In the genomic region with DNA sequence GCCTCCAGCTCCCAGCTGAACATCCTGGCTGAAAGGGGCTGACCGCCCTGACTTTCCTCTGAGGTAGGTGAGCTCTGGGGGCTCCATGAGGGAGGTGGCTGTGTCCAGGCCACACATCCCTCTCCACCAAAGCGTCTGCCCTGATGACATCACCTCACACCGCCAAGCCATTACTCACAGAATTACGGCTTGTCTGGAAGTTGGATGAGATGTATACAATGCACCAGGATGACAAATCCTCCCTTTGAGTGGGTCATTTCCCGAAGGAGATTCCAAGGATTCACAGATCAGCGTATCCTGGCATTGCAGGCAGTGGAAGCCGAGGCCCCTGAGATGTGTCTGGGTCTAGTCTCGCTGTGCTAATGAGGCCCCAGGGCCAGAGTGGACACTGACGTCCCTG, we compare ENCODE assay signal across 1 cellular context.
A peak's percentile ranks its signal among the peaks of the same experiment; 100 is the strongest.
TF ChIP-seq lines count a peak whose summit lies in the region.

No MANE protein-coding gene starts in this region.

TF ChIP-seq in HepG2, 621 proteins besides CTCF, POLR2A, EP300 and RAD21 (continued from another document):
- TF ChIP-seq, protein P1, sequence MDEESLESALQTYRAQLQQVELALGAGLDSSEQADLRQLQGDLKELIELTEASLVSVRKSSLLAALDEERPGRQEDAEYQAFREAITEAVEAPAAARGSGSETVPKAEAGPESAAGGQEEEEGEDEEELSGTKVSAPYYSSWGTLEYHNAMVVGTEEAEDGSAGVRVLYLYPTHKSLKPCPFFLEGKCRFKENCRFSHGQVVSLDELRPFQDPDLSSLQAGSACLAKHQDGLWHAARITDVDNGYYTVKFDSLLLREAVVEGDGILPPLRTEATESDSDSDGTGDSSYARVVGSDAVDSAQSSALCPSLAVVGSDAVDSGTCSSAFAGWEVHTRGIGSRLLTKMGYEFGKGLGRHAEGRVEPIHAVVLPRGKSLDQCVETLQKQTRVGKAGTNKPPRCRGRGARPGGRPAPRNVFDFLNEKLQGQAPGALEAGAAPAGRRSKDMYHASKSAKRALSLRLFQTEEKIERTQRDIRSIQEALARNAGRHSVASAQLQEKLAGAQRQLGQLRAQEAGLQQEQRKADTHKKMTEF (CRISPR knock-in tag; IDR thresholded peaks at IDR 0.05), result no peak
- TF ChIP-seq TBP (CRISPR knock-in tag; IDR thresholded peaks at IDR 0.05), result no peak
- no peak for TF ChIP-seq POLR2G (IDR thresholded peaks at IDR 0.05; ENCODE audit: low read depth, low read length)
- TF ChIP-seq NR2F2 (IDR thresholded peaks at IDR 0.05; ENCODE audit: borderline replicate concordance, low read depth), result no peak
- TF ChIP-seq CREB1 (IDR thresholded peaks at IDR 0.05), result 0 out of 2 replicates have a peak, but pooled peaks have one; percentile 27
- TF ChIP-seq CREB1 (CRISPR knock-in tag; IDR thresholded peaks at IDR 0.05), result no peak
- peak; percentile 63 for TF ChIP-seq ATF7 (IDR thresholded peaks at IDR 0.05)
- TF ChIP-seq ATF7 (CRISPR knock-in tag; IDR thresholded peaks at IDR 0.05), result no peak
